ENCODE assay signal across 1 cellular context in genomic region chr19:16366056-16366432, GRCh38.
TF ChIP-seq lines count a peak whose summit lies in the region.

No MANE protein-coding gene starts in this region.

TF ChIP-seq in H1, 55 proteins besides CTCF, POLR2A, EP300 and RAD21 (continued from another document):
- TF ChIP-seq TAF7 (optimal IDR thresholded peaks at IDR 0.05; ENCODE audit: borderline replicate concordance, low read depth, low read length) (no peak), CHD2 (IDR thresholded peaks at IDR 0.05; ENCODE audit: low read length) (no peak), JUND (IDR thresholded peaks at IDR 0.05; ENCODE audit: low read length) (no peak), CBX8 (IDR thresholded peaks at IDR 0.05; ENCODE audit: borderline replicate concordance, low read depth, low read length) (no peak), SIN3A (conservative IDR thresholded peaks at IDR 0.05 in 1 of 2, IDR thresholded peaks at IDR 0.05 in 1 of 2; ENCODE audit: low read depth in 1 of 2, low read length in 2 of 2) (no peak), SIX5 (IDR thresholded peaks at IDR 0.05; ENCODE audit: low read depth, low read length) (no peak), ZNF274 (IDR thresholded peaks at IDR 0.05; ENCODE audit: borderline replicate concordance, extremely low read depth, low read length) (no peak), TAF1 (IDR thresholded peaks at IDR 0.05; ENCODE audit: low read depth, low read length) (no peak), BCL11A (IDR thresholded peaks at IDR 0.05; ENCODE audit: low read depth in 2 of 2, low read length in 2 of 2) (no peak)
TF ChIP-seq in H1: peak in this region for 0.
